ENCODE assay signal across 28 cellular contexts in the genomic region with DNA sequence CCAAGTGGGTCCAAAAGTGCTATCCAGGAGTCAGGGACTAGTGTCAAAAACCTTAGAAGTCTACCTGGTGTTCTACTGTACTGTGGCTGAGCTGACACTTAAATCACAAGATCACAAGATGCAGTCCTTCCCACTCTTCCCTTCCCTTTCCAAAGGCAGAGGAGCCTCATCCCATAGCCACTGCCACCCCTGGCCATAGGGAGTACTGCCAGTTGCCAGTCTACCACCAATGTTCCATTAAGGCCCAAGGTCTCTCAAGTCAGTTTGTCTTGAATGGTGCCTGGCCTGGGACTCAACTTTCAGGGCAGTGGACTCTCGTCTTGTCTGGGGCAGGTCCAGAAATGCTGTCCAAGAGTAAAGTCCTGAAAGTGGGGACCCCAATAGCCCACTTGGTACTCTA.
"Had no signal": no experiment of that assay in that cellular context is flagged by ENCODE, and none has a peak within 500 bp of the region (broad histone marks: within the 10 kb centered on the region; RNA-seq: fewer than 3 reads in every experiment).

No MANE protein-coding gene starts in this region.

- H3K27me3 Mint-ChIP-seq: activated CD4-positive, alpha-beta T cell treated with anti-CD3 and anti-CD28 coated beads for 36 hours; activated CD8-positive, alpha-beta memory T cell treated with anti-CD3 and anti-CD28 coated beads, Interleukin-2, amount 10 ng/mL, durations not matched to agents 7 days and 5 days; activated naive CD4-positive, alpha-beta T cell treated with anti-CD3 and anti-CD28 coated beads, Interleukin-2, amount 50 U/mL, for 24 hours; activated naive CD8-positive, alpha-beta T cell treated with anti-CD3 and anti-CD28 coated beads, Interleukin-2, amount 50 U/mL, for 24 hours; central memory CD8-positive, alpha-beta T cell; dendritic cell treated with granulocyte-macrophage colony-stimulating factor and Interleukin-4, amounts not matched to agents 40 ng/mL and 50 ng/mL, for 4 days; progenitor cell of endocrine pancreas; stimulated activated naive CD8-positive, alpha-beta T cell treated with anti-CD3 and anti-CD28 coated beads, Interleukin-15, Interleukin-2, amounts not matched to agents 100 ng/mL and 50 ng/mL, for 24 hours had no signal

- H3K36me3 ChIP-seq: breast epithelium, esophagus squamous epithelium, heart right ventricle, left ventricle myocardium inferior, neutrophil, thoracic aorta, uterus had no signal

- H3K4me3 Mint-ChIP-seq: activated CD4-positive, alpha-beta T cell treated with anti-CD3 and anti-CD28 coated beads for 36 hours; activated CD8-positive, alpha-beta memory T cell treated with anti-CD3 and anti-CD28 coated beads, Interleukin-2, amount 10 ng/mL, durations not matched to agents 7 days and 5 days; activated CD8-positive, alpha-beta T cell treated with anti-CD3 and anti-CD28 coated beads, Interleukin-2, amount 10 ng/mL, durations not matched to agents 7 days and 5 days; activated naive CD4-positive, alpha-beta T cell treated with anti-CD3 and anti-CD28 coated beads, Interleukin-2, amount 50 U/mL, for 24 hours; activated naive CD8-positive, alpha-beta T cell treated with anti-CD3 and anti-CD28 coated beads, Interleukin-2, amount 50 U/mL, for 24 hours; central memory CD8-positive, alpha-beta T cell; dendritic cell treated with granulocyte-macrophage colony-stimulating factor and Interleukin-4, amounts not matched to agents 40 ng/mL and 50 ng/mL, for 4 days; nephron; stimulated activated naive CD8-positive, alpha-beta T cell treated with anti-CD3 and anti-CD28 coated beads, Interleukin-15, Interleukin-2, amounts not matched to agents 100 ng/mL and 50 ng/mL, for 24 hours had no signal

- H3K9me3 ChIP-seq: breast epithelium, esophagus squamous epithelium, left ventricle myocardium inferior, neutrophil, thoracic aorta, uterus had no signal

- ATAC-seq: activated CD4-positive, alpha-beta T cell treated with anti-CD3 and anti-CD28 coated beads for 36 hours; activated CD8-positive, alpha-beta memory T cell treated with anti-CD3 and anti-CD28 coated beads, Interleukin-2, amount 10 ng/mL, durations not matched to agents 7 days and 5 days; activated CD8-positive, alpha-beta T cell treated with anti-CD3 and anti-CD28 coated beads, Interleukin-2, amount 10 ng/mL, durations not matched to agents 7 days and 5 days; activated naive CD8-positive, alpha-beta T cell treated with anti-CD3 and anti-CD28 coated beads, Interleukin-2, amount 50 U/mL, for 24 hours; heart right ventricle; sciatic nerve had no signal

- DNase-seq: activated CD4-positive, alpha-beta T cell treated with anti-CD3 and anti-CD28 coated beads for 36 hours; activated CD4-positive, CD25-positive, alpha-beta regulatory T cell; activated CD8-positive, alpha-beta memory T cell treated with anti-CD3 and anti-CD28 coated beads, Interleukin-2, amount 10 ng/mL, durations not matched to agents 7 days and 5 days; activated CD8-positive, alpha-beta T cell treated with anti-CD3 and anti-CD28 coated beads, Interleukin-2, amount 10 ng/mL, durations not matched to agents 7 days and 5 days; activated naive CD8-positive, alpha-beta T cell treated with anti-CD3 and anti-CD28 coated beads, Interleukin-2, amount 50 U/mL, for 24 hours; activated T-cell treated with anti-CD3 and anti-CD28 coated beads, Interleukin-2, amount 50 U/mL, for 48 hours; esophagus squamous epithelium; foreskin melanocyte; heart right ventricle; islet precursor cell; left ventricle myocardium inferior; stimulated activated CD4-positive, alpha-beta T cell treated with anti-CD3 and anti-CD28 coated beads, Interleukin-12 subunit alpha, Interleukin-12 subunit beta, amount 100 ng/mL, for 4 hours; stimulated activated CD4-positive, alpha-beta T cell treated with anti-CD3 and anti-CD28 coated beads, Interleukin-4, amount 100 ng/mL, for 1 hour; trophoblast cell; uterus had no signal

- H3K4me1 ChIP-seq: breast epithelium, esophagus squamous epithelium, heart right ventricle, left ventricle myocardium inferior, uterus had no signal

- H3K4me1 Mint-ChIP-seq: activated CD4-positive, alpha-beta T cell treated with anti-CD3 and anti-CD28 coated beads for 36 hours; activated CD8-positive, alpha-beta memory T cell treated with anti-CD3 and anti-CD28 coated beads, Interleukin-2, amount 10 ng/mL, durations not matched to agents 7 days and 5 days; activated naive CD4-positive, alpha-beta T cell treated with anti-CD3 and anti-CD28 coated beads, Interleukin-2, amount 50 U/mL, for 24 hours; activated naive CD8-positive, alpha-beta T cell treated with anti-CD3 and anti-CD28 coated beads, Interleukin-2, amount 50 U/mL, for 24 hours; central memory CD8-positive, alpha-beta T cell; nephron had no signal

- H3K27ac ChIP-seq: breast epithelium, epithelial cell of prostate, esophagus squamous epithelium, heart right ventricle, left ventricle myocardium inferior, neutrophil, skin epidermis, thoracic aorta, uterus had no signal

- H3K27ac Mint-ChIP-seq: activated CD4-positive, alpha-beta T cell treated with anti-CD3 and anti-CD28 coated beads for 36 hours; activated CD8-positive, alpha-beta memory T cell treated with anti-CD3 and anti-CD28 coated beads, Interleukin-2, amount 10 ng/mL, durations not matched to agents 7 days and 5 days; activated CD8-positive, alpha-beta T cell treated with anti-CD3 and anti-CD28 coated beads, Interleukin-2, amount 10 ng/mL, durations not matched to agents 7 days and 5 days; activated naive CD4-positive, alpha-beta T cell treated with anti-CD3 and anti-CD28 coated beads, Interleukin-2, amount 50 U/mL, for 24 hours; activated naive CD8-positive, alpha-beta T cell treated with anti-CD3 and anti-CD28 coated beads, Interleukin-2, amount 50 U/mL, for 24 hours; activated T-helper 2 cell treated with anti-CD3 and anti-CD28 coated beads, Interferon-gamma antibody, Interleukin-2, Interleukin-4, amounts not matched to agents 10 μg/mL and 5 μg/mL and 100 μg/mL, durations not matched to agents 14 hours and 24 hours and 36 hours; dendritic cell treated with granulocyte-macrophage colony-stimulating factor and Interleukin-4, amounts not matched to agents 40 ng/mL and 50 ng/mL, for 4 days; nephron; progenitor cell of endocrine pancreas; stimulated activated naive CD8-positive, alpha-beta T cell treated with anti-CD3 and anti-CD28 coated beads, Interleukin-15, Interleukin-2, amounts not matched to agents 100 ng/mL and 50 ng/mL, for 24 hours had no signal

- H3K4me3 ChIP-seq: breast epithelium, esophagus squamous epithelium, heart right ventricle, left ventricle myocardium inferior, skin epidermis, thoracic aorta, uterus had no signal

- H3K27me3 ChIP-seq: breast epithelium, esophagus squamous epithelium, heart right ventricle, neutrophil, uterus had no signal

- H3K36me3 Mint-ChIP-seq: activated CD8-positive, alpha-beta memory T cell treated with anti-CD3 and anti-CD28 coated beads, Interleukin-2, amount 10 ng/mL, durations not matched to agents 7 days and 5 days; activated naive CD4-positive, alpha-beta T cell treated with anti-CD3 and anti-CD28 coated beads, Interleukin-2, amount 50 U/mL, for 24 hours had no signal

- H3K9me3 Mint-ChIP-seq: activated naive CD4-positive, alpha-beta T cell treated with anti-CD3 and anti-CD28 coated beads, Interleukin-2, amount 50 U/mL, for 24 hours; nephron had no signal
